39 cellular contexts compared by ENCODE assay signal in the genomic region with DNA sequence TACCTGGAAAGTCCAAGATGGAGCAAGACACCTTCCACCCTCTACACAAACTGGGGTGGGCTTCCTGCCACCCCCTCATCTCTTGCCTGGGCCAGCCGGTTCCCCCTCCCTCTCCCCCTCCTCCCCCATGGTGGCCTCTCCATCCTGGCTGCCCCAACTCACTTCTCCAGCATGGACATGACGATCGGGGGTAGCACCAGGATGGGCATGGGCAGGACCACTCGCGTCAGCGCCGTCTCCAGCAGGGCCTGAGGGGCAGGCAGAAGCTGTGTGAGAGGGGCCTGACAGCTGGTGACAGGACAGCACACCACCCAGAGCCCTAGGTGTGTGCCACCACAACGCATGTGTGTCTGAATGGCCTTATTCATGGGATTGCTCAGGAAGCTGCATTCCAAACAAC. TPM values are rescaled to one million over a fixed set of nuclear protein-coding genes. Genes with fewer than 3 reads are reported as not detected.
"Had no signal": no experiment of that assay in that cellular context is flagged by ENCODE, and none has a peak within 500 bp of the region (broad histone marks: within the 10 kb centered on the region; RNA-seq: fewer than 3 reads in every experiment).

No MANE protein-coding gene starts in this region.

- H3K36me3 Mint-ChIP-seq: activated naive CD8-positive, alpha-beta T cell had no signal

- H3K27ac ChIP-seq: brain microvascular endothelial cell, esophagus squamous epithelium, gastroesophageal sphincter, WERI-Rb-1 had no signal

- H3K27ac Mint-ChIP-seq: activated B cell treated with CpG ODN at 0.5 μM for 24 hours; activated CD8-positive, alpha-beta T cell treated with anti-CD3 and anti-CD28 coated beads for 36 hours; activated naive CD8-positive, alpha-beta T cell; activated T-helper 17 cell treated with anti-CD3 and anti-CD28 coated beads, Interleukin-2, amount 50 U/mL, for 72 hours; T-helper 17 cell; T-helper 2 cell treated with Interferon-gamma antibody and Interleukin-4, amounts not matched to agents 5 μg/mL and 100 μg/mL, for 36 hours had no signal

- H3K27me3 ChIP-seq: brain microvascular endothelial cell, esophagus squamous epithelium, gastroesophageal sphincter had no signal

- H3K4me3 Mint-ChIP-seq: activated B cell treated with CpG ODN at 0.5 μM for 24 hours; activated CD8-positive, alpha-beta T cell treated with anti-CD3 and anti-CD28 coated beads for 36 hours; activated naive CD8-positive, alpha-beta T cell; activated T-cell treated with anti-CD3 and anti-CD28 coated beads, Interleukin-2, amount 50 U/mL, for 4 hours; activated T-helper 17 cell treated with anti-CD3 and anti-CD28 coated beads, Interleukin-2, amount 50 U/mL, for 72 hours; central memory CD8-positive, alpha-beta T cell; effector memory CD8-positive, alpha-beta T cell; T-helper 17 cell; T-helper 2 cell treated with Interferon-gamma antibody and Interleukin-4, amounts not matched to agents 5 μg/mL and 100 μg/mL, for 36 hours had no signal

- H3K4me1 ChIP-seq: esophagus squamous epithelium, gastroesophageal sphincter had no signal

- DNase-seq: activated B cell treated with CpG ODN at 0.5 μM for 24 hours; activated CD4-positive, alpha-beta T cell treated with anti-CD3 and anti-CD28 coated beads for 48 hours; activated CD4-positive, alpha-beta T cell treated with anti-CD3 and anti-CD28 coated beads, Interleukin-2, amount 50 U/mL, for 1 hour; activated CD4-positive, alpha-beta T cell treated with anti-CD3 and anti-CD28 coated beads, Interleukin-2, amount 50 U/mL, for 48 hours; activated CD8-positive, alpha-beta memory T cell treated with anti-CD3 and anti-CD28 coated beads for 24 hours; activated CD8-positive, alpha-beta T cell treated with anti-CD3 and anti-CD28 coated beads for 36 hours; activated effector memory CD4-positive, alpha-beta T cell treated with Interleukin-2 at 50 U/mL for 16 hours; activated gamma-delta T cell treated with Interleukin-2 at 50 U/mL for 16 hours; activated naive CD4-positive, alpha-beta T cell treated with anti-CD3 and anti-CD28 coated beads, Interleukin-2, amount 50 U/mL, for 16 hours; activated naive CD4-positive, alpha-beta T cell treated with Interleukin-2 at 50 U/mL for 16 hours; activated T-cell treated with anti-CD3 and anti-CD28 coated beads, Interleukin-2, amount 50 U/mL, for 4 hours; amniotic stem cell; anterior cingulate cortex; brain microvascular endothelial cell; cortex of kidney; dermis blood vessel endothelial cell; effector CD4-positive, alpha-beta T cell; effector memory CD8-positive, alpha-beta T cell; erythroblast; esophagus squamous epithelium; foreskin melanocyte; T-helper 1 cell; T-helper 17 cell; T1000; WERI-Rb-1 had no signal

- H3K9me3 Mint-ChIP-seq: activated B cell treated with CpG ODN at 0.5 μM for 24 hours; activated CD8-positive, alpha-beta T cell treated with anti-CD3 and anti-CD28 coated beads for 36 hours; activated T-cell treated with anti-CD3 and anti-CD28 coated beads, Interleukin-2, amount 50 U/mL, for 4 hours; activated T-helper 17 cell treated with anti-CD3 and anti-CD28 coated beads, Interleukin-2, amount 50 U/mL, for 72 hours; central memory CD8-positive, alpha-beta T cell; effector memory CD8-positive, alpha-beta T cell; T-helper 2 cell treated with Interferon-gamma antibody and Interleukin-4, amounts not matched to agents 5 μg/mL and 100 μg/mL, for 36 hours had no signal

- ATAC-seq: activated CD4-positive, CD25-positive, alpha-beta regulatory T cell treated with anti-CD3 and anti-CD28 coated beads, Interleukin-2, amount 50 U/mL, for 24 hours; activated CD8-positive, alpha-beta T cell treated with anti-CD3 and anti-CD28 coated beads for 36 hours; activated T-cell treated with anti-CD3 and anti-CD28 coated beads, Interleukin-2, amount 50 U/mL, for 4 hours; activated T-helper 17 cell treated with anti-CD3 and anti-CD28 coated beads, Interleukin-2, amount 50 U/mL, for 72 hours; effector memory CD8-positive, alpha-beta T cell; gastroesophageal sphincter; T-helper 17 cell had no signal

- H3K36me3 ChIP-seq: brain microvascular endothelial cell, esophagus squamous epithelium, WERI-Rb-1 had no signal

- FAIRE-seq: astrocyte, bronchial epithelial cell, colon had no signal

- H3K27me3 Mint-ChIP-seq: activated B cell treated with CpG ODN at 0.5 μM for 24 hours; activated CD8-positive, alpha-beta T cell treated with anti-CD3 and anti-CD28 coated beads for 36 hours; activated naive CD8-positive, alpha-beta T cell; activated T-helper 17 cell treated with anti-CD3 and anti-CD28 coated beads, Interleukin-2, amount 50 U/mL, for 72 hours; central memory CD8-positive, alpha-beta T cell; effector memory CD8-positive, alpha-beta T cell; T-helper 17 cell had no signal

- H3K9me3 ChIP-seq: esophagus squamous epithelium, gastroesophageal sphincter had no signal

- H3K4me3 ChIP-seq: esophagus squamous epithelium, gastroesophageal sphincter had no signal

- H3K4me1 Mint-ChIP-seq: activated B cell treated with CpG ODN at 0.5 μM for 24 hours; activated T-helper 17 cell treated with anti-CD3 and anti-CD28 coated beads, Interleukin-2, amount 50 U/mL, for 72 hours; central memory CD8-positive, alpha-beta T cell had no signal

RNA-seq across cellular contexts. Expression of gene EMX1, which starts 51.0 kb away (rescaled TPM):
- total RNA-seq: activated CD8-positive, alpha-beta T cell treated with anti-CD3 and anti-CD28 coated beads for 36 hours; activated T-helper 17 cell treated with anti-CD3 and anti-CD28 coated beads, Interleukin-2, amount 50 U/mL, for 72 hours; cardiac septum; cerebellum; dermis blood vessel endothelial cell; fibroblast of lung; fibroblast of villous mesenchyme; glomerular endothelial cell; T-helper 17 cell had no signal
- polyA plus RNA-seq: fibroblast of lung had no signal
